Comparison of ENCODE assay signal across 13 cellular contexts in genomic region chr2:217920879-217921603, GRCh38.
DNase-seq lines count a peak whose midpoint lies in the region; FAIRE-seq and TF ChIP-seq lines count a peak whose summit lies in the region.
"Had no signal": no experiment of that assay in that cellular context is flagged by ENCODE, and none has a peak within 500 bp of the region (broad histone marks: within the 10 kb centered on the region; RNA-seq: fewer than 3 reads in every experiment).

No MANE protein-coding gene starts in this region.

- no peak for TF ChIP-seq CTCF in fibroblast of pulmonary artery (IDR thresholded peaks at IDR 0.05; ENCODE audit: low read length, missing control alignments)

- no peak overlapping the region for H4K8ac ChIP-seq in mesenchymal stem cell (ENCODE audit: low read length)

- no peak overlapping the region for H3K23ac ChIP-seq in mesenchymal stem cell (ENCODE audit: low read length in 2 of 2)

- H3K27me3 ChIP-seq in mesenchymal stem cell (ENCODE audit: control insufficient read depth in 1 of 2, insufficient read depth in 1 of 2, low read length in 2 of 2) (no peaks in the 10 kb centered on the region), thymus (ENCODE audit: control insufficient read depth, insufficient read depth) (no peaks in the 10 kb centered on the region)

- H4K91ac ChIP-seq in mesenchymal stem cell (ENCODE audit: low read length): peak overlapping the region; percentile 72

- H3K9me3 ChIP-seq in mesenchymal stem cell (ENCODE audit: control insufficient read depth, low read length) (no peaks in the 10 kb centered on the region), thymus (ENCODE audit: control insufficient read depth) (no peaks in the 10 kb centered on the region)

- peak overlapping the region; percentile 19 for H2BK5ac ChIP-seq in mesenchymal stem cell (ENCODE audit: low read depth, low read length, poor library complexity, severe bottlenecking)

- H3K14ac ChIP-seq in mesenchymal stem cell (ENCODE audit: low read length in 2 of 2): peak overlapping the region in 1 of 2 experiments; percentile 88

- FAIRE-seq in GM19239 (lab: Jason Lieb, UNC): no peak
- FAIRE-seq: GM18507 had no signal

- peak overlapping the region; percentile 37 for H2BK15ac ChIP-seq in mesenchymal stem cell (ENCODE audit: low read depth, poor library complexity, severe bottlenecking)

- peak overlapping the region; percentile 19 to 85 for H3K4ac ChIP-seq in mesenchymal stem cell (ENCODE audit: low read depth in 1 of 2, low read length in 2 of 2)

- peaks cover 66% of the 10 kb centered on the region for H3K4me1 ChIP-seq in mesenchymal stem cell (ENCODE audit: control insufficient read depth, insufficient read depth, low read depth, low read length)
- H3K4me1 ChIP-seq in thymus (ENCODE audit: control insufficient read depth, insufficient read depth, low read length): no peaks in the 10 kb centered on the region

- peak overlapping the region; percentile 23 for H2BK120ac ChIP-seq in mesenchymal stem cell (ENCODE audit: low read depth, low read length)

- H3K4me3 ChIP-seq in fibroblast of pulmonary artery (replicated peaks; ENCODE audit: low read depth, low read length) (no peak overlapping the region), mesenchymal stem cell (ENCODE audit: insufficient read depth in 1 of 2, low read depth in 1 of 2, low read length in 2 of 2) (no peak overlapping the region), thymus (ENCODE audit: low read length) (no peak overlapping the region)
- H3K4me3 ChIP-seq: SK-N-MC had no signal

- peak overlapping the region; percentile 89 for H2AK5ac ChIP-seq in mesenchymal stem cell (ENCODE audit: low read length, severe bottlenecking)

- H2BK12ac ChIP-seq in mesenchymal stem cell (ENCODE audit: low read length in 2 of 2): peak overlapping the region in 1 of 2 experiments; percentile 96

- WGBS in mesenchymal stem cell: 57% methylated on average over 7 of the region's 8 CpGs
- WGBS in thymus: 87% methylated on average over 8 of the region's 8 CpGs

- H3K18ac ChIP-seq in mesenchymal stem cell (ENCODE audit: low read depth in 1 of 2, low read length in 2 of 2): peak overlapping the region; percentile 37 to 65

- H3K9ac ChIP-seq in mesenchymal stem cell (ENCODE audit: low read length): no peak overlapping the region

- no peak overlapping the region for H2AFZ ChIP-seq in mesenchymal stem cell (ENCODE audit: low read depth, low read length)

- no peak overlapping the region for H3K4me2 ChIP-seq in mesenchymal stem cell (ENCODE audit: low read length, poor library complexity, severe bottlenecking)

- peaks cover 30% of the 10 kb centered on the region for H3K79me1 ChIP-seq in mesenchymal stem cell (replicated peaks; ENCODE audit: low read length, poor library complexity, severe bottlenecking)

- peak; percentile 24 for DNase-seq in NCI-H2227 treated with DMSO at 0.1 percent for 48 hours (lab: John Stamatoyannopoulos, UW)
- DNase-seq in fibroblast of pulmonary artery (ENCODE audit: low read depth): peak; percentile 57
- DNase-seq in mesenchymal stem cell: no peak
- DNase-seq in DMS153 (lab: John Stamatoyannopoulos, UW): no peak
- DNase-seq in NCI-H1930 (lab: John Stamatoyannopoulos, UW): no peak
- DNase-seq in GM19239 (ENCODE audit: insufficient read length, low spot score): no peak
- no peak for DNase-seq in activated CD4-positive, alpha-beta T cell treated with anti-CD3 and anti-CD28 coated beads, Interleukin-2, amount 50 U/mL, for 1 hour
- DNase-seq: activated CD8-positive, alpha-beta memory T cell treated with anti-CD3 and anti-CD28 coated beads for 24 hours; COR-L47; NCI-H2029 treated with DMSO at 0.1 percent for 48 hours had no signal

- H3K36me3 ChIP-seq in mesenchymal stem cell (ENCODE audit: control insufficient read depth in 1 of 2, insufficient read depth in 2 of 2, low read depth in 1 of 2, low read length in 2 of 2): peaks cover 23 to 35% of the 10 kb centered on the region in 2 experiments
- H3K36me3 ChIP-seq in thymus (ENCODE audit: control insufficient read depth, insufficient read depth): no peaks in the 10 kb centered on the region

- H3K27ac ChIP-seq in mesenchymal stem cell (ENCODE audit: low read length, poor library complexity, severe bottlenecking) (peak overlapping the region; percentile 31), thymus (ENCODE audit: low read depth) (peak overlapping the region; percentile 36)
- H3K27ac ChIP-seq: SK-N-MC had no signal

Comparison
In these comparisons a context has a peak if more than half of its experiments do, and no peak if none do; other contexts are left out.
1. DNase-seq: peak in NCI-H2227 treated with DMSO at 0.1 percent for 48 hours (single experiment) and fibroblast of pulmonary artery (single experiment); none in mesenchymal stem cell (single experiment), DMS153 (single experiment), NCI-H1930 (0 of 2), GM19239 (single experiment) and activated CD4-positive, alpha-beta T cell treated with anti-CD3 and anti-CD28 coated beads, Interleukin-2, amount 50 U/mL, for 1 hour (single experiment).